In the genomic region with DNA sequence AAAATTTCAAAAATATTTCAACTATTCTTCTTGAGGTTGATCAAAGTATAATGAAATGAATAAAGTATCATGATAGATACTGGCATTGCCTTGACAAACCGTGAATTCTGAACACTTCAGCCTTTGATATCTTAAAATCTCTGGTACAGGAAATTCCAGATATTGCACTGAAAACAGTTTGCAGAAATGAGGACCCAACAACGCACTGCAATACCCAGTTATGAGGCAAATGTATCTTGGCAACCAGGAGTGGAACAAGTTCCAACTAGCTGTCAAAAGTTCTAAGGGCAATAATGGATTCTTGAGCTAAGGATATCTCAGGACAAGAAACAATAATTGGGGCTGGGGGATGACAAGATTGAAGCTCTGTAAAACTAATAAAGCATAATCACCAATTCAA, we compare ENCODE assay signal across 25 cellular contexts. TPM values are rescaled to one million over a fixed set of nuclear protein-coding genes. Genes with fewer than 3 reads are reported as not detected.
DNase-seq lines count a peak whose midpoint lies in the region; ATAC-seq and TF ChIP-seq lines count a peak whose summit lies in the region.
"Had no signal": no experiment of that assay in that cellular context is flagged by ENCODE, and none has a peak within 500 bp of the region (broad histone marks: within the 10 kb centered on the region; RNA-seq: fewer than 3 reads in every experiment).

No MANE protein-coding gene starts in this region.

- POLR2A ChIA-PET in WTC11 (lab: Charles Lee) = no interaction called here

- H3K4me3 Mint-ChIP-seq in HFFc6 = no peak overlapping the region
- H3K4me3 Mint-ChIP-seq in WTC11 = no peak overlapping the region
- H3K4me3 Mint-ChIP-seq in endothelial cell (ENCODE audit: unreplicated experiment) = no peak overlapping the region
- H3K4me3 Mint-ChIP-seq: activated CD4-positive, alpha-beta memory T cell treated with anti-CD3 and anti-CD28 coated beads for 36 hours; activated naive CD8-positive, alpha-beta T cell treated with anti-CD3 and anti-CD28 coated beads for 36 hours; type B pancreatic cell had no signal

- H3K36me3 Mint-ChIP-seq in HFFc6 (ENCODE audit: low read depth) (peaks cover 61% of the 10 kb centered on the region), WTC11 (peaks cover 75% of the 10 kb centered on the region), endothelial cell (ENCODE audit: low read depth, unreplicated experiment) (peaks cover 17% of the 10 kb centered on the region)

- H3K27me3 Mint-ChIP-seq in HFFc6 (ENCODE audit: insufficient read depth) (no peaks in the 10 kb centered on the region), WTC11 (ENCODE audit: low read depth) (no peaks in the 10 kb centered on the region), endothelial cell (ENCODE audit: unreplicated experiment) (no peaks in the 10 kb centered on the region)
- H3K27me3 Mint-ChIP-seq: activated CD4-positive, alpha-beta memory T cell treated with anti-CD3 and anti-CD28 coated beads for 36 hours; activated naive CD8-positive, alpha-beta T cell treated with anti-CD3 and anti-CD28 coated beads for 36 hours; type B pancreatic cell had no signal

- H3K4me1 Mint-ChIP-seq in HFFc6 (ENCODE audit: low read depth) (peaks cover 16% of the 10 kb centered on the region), WTC11 (peaks cover 5% of the 10 kb centered on the region), endothelial cell (ENCODE audit: unreplicated experiment) (no peaks in the 10 kb centered on the region)

- H3K27ac Mint-ChIP-seq in HFFc6 (peak overlapping the region; percentile 20; the same call in 1 of the 2 replicates), WTC11 (peak overlapping the region; percentile 18), endothelial cell (ENCODE audit: unreplicated experiment) (peak overlapping the region; percentile 12)
- H3K27ac Mint-ChIP-seq: activated CD4-positive, alpha-beta memory T cell treated with anti-CD3 and anti-CD28 coated beads for 36 hours; activated naive CD8-positive, alpha-beta T cell treated with anti-CD3 and anti-CD28 coated beads for 36 hours; type B pancreatic cell had no signal

- no peak for TF ChIP-seq CTCF in HFFc6 (IDR thresholded peaks at IDR 0.05)
- TF ChIP-seq CTCF in WTC11 (IDR thresholded peaks at IDR 0.05) = no peak
- TF ChIP-seq CTCF in endothelial cell (IDR thresholded peaks at IDR 0.05; ENCODE audit: unreplicated experiment) = no peak

- H3K9me3 Mint-ChIP-seq in HFFc6 (no peaks in the 10 kb centered on the region), WTC11 (no peaks in the 10 kb centered on the region), endothelial cell (ENCODE audit: unreplicated experiment) (no peaks in the 10 kb centered on the region)
- H3K9me3 Mint-ChIP-seq: activated CD4-positive, alpha-beta memory T cell treated with anti-CD3 and anti-CD28 coated beads for 36 hours; activated naive CD8-positive, alpha-beta T cell treated with anti-CD3 and anti-CD28 coated beads for 36 hours had no signal

- DNase-seq in HFFc6 (peak; percentile 10), WTC11 (ENCODE audit: low spot score) (no peak), endothelial cell (ENCODE audit: low spot score) (no peak), lung microvascular endothelial cell (ENCODE audit: low read depth in 2 of 2) (peak; percentile 62 to 75), GM03348 (ENCODE audit: low spot score) (no peak)
- DNase-seq: activated CD4-positive, alpha-beta memory T cell treated with anti-CD3 and anti-CD28 coated beads for 36 hours; activated naive CD8-positive, alpha-beta T cell treated with anti-CD3 and anti-CD28 coated beads for 36 hours; Caco-2; DMS79 treated with DMSO at 0.1 percent for 48 hours; erythroblast; gastrocnemius medialis; mesendoderm; NCI-H1048; NCI-H1694; NCI-H2171 treated with DMSO at 0.1 percent for 48 hours; NCI-H526; PC-9; posterior cingulate gyrus; right lobe of liver; SIG-M5; stimulated activated CD4-positive, alpha-beta T cell treated with anti-CD3 and anti-CD28 coated beads, Interleukin-4, amount 100 ng/mL, for 1 hour had no signal

- ATAC-seq in WTC11 (no peak), HG02870 (IDR thresholded peaks at IDR 0.05; ENCODE audit: unreplicated experiment) (no peak), GM19023 (IDR thresholded peaks at IDR 0.05; ENCODE audit: unreplicated experiment) (no peak)
- ATAC-seq: activated CD4-positive, CD25-positive, alpha-beta regulatory T cell treated with anti-CD3 and anti-CD28 coated beads, Interleukin-2, amount 50 U/mL, for 24 hours; gastrocnemius medialis; right lobe of liver had no signal

- CTCF ChIA-PET in WTC11 (lab: Charles Lee) = no interaction called here

TF ChIP-seq in WTC11, 78 proteins besides CTCF, POLR2A, EP300 and RAD21 (continues in another document):
- TF ChIP-seq, protein P1, sequence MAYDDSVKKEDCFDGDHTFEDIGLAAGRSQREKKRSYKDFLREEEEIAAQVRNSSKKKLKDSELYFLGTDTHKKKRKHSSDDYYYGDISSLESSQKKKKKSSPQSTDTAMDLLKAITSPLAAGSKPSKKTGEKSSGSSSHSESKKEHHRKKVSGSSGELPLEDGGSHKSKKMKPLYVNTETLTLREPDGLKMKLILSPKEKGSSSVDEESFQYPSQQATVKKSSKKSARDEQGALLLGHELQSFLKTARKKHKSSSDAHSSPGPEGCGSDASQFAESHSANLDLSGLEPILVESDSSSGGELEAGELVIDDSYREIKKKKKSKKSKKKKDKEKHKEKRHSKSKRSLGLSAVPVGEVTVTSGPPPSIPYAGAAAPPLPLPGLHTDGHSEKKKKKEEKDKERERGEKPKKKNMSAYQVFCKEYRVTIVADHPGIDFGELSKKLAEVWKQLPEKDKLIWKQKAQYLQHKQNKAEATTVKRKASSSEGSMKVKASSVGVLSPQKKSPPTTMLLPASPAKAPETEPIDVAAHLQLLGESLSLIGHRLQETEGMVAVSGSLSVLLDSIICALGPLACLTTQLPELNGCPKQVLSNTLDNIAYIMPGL (CRISPR knock-in tag; IDR thresholded peaks at IDR 0.05) = no peak
- no peak for TF ChIP-seq FOXJ3 (CRISPR knock-in tag; IDR thresholded peaks at IDR 0.05; ENCODE audit: borderline replicate concordance)
- TF ChIP-seq, protein P2, sequence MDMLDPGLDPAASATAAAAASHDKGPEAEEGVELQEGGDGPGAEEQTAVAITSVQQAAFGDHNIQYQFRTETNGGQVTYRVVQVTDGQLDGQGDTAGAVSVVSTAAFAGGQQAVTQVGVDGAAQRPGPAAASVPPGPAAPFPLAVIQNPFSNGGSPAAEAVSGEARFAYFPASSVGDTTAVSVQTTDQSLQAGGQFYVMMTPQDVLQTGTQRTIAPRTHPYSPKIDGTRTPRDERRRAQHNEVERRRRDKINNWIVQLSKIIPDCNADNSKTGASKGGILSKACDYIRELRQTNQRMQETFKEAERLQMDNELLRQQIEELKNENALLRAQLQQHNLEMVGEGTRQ (CRISPR knock-in tag; IDR thresholded peaks at IDR 0.05) = no peak
- TF ChIP-seq RELA (CRISPR knock-in tag; IDR thresholded peaks at IDR 0.05; ENCODE audit: borderline replicate concordance) = no peak
- TF ChIP-seq TEAD1 (CRISPR knock-in tag; IDR thresholded peaks at IDR 0.05) = no peak
- TF ChIP-seq, protein P3, sequence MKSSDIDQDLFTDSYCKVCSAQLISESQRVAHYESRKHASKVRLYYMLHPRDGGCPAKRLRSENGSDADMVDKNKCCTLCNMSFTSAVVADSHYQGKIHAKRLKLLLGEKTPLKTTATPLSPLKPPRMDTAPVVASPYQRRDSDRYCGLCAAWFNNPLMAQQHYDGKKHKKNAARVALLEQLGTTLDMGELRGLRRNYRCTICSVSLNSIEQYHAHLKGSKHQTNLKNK (CRISPR knock-in tag; IDR thresholded peaks at IDR 0.05) = no peak
- TF ChIP-seq ZNF423 (CRISPR knock-in tag; IDR thresholded peaks at IDR 0.05) = no peak
- TF ChIP-seq, protein P4, sequence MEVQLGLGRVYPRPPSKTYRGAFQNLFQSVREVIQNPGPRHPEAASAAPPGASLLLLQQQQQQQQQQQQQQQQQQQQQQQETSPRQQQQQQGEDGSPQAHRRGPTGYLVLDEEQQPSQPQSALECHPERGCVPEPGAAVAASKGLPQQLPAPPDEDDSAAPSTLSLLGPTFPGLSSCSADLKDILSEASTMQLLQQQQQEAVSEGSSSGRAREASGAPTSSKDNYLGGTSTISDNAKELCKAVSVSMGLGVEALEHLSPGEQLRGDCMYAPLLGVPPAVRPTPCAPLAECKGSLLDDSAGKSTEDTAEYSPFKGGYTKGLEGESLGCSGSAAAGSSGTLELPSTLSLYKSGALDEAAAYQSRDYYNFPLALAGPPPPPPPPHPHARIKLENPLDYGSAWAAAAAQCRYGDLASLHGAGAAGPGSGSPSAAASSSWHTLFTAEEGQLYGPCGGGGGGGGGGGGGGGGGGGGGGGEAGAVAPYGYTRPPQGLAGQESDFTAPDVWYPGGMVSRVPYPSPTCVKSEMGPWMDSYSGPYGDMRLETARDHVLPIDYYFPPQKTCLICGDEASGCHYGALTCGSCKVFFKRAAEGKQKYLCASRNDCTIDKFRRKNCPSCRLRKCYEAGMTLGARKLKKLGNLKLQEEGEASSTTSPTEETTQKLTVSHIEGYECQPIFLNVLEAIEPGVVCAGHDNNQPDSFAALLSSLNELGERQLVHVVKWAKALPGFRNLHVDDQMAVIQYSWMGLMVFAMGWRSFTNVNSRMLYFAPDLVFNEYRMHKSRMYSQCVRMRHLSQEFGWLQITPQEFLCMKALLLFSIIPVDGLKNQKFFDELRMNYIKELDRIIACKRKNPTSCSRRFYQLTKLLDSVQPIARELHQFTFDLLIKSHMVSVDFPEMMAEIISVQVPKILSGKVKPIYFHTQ (CRISPR knock-in tag; IDR thresholded peaks at IDR 0.05) = no peak
- no peak for TF ChIP-seq HMGA2 (CRISPR knock-in tag; IDR thresholded peaks at IDR 0.05)
- TF ChIP-seq NFE2L1 (CRISPR knock-in tag; IDR thresholded peaks at IDR 0.05) = no peak
- TF ChIP-seq, protein P5, sequence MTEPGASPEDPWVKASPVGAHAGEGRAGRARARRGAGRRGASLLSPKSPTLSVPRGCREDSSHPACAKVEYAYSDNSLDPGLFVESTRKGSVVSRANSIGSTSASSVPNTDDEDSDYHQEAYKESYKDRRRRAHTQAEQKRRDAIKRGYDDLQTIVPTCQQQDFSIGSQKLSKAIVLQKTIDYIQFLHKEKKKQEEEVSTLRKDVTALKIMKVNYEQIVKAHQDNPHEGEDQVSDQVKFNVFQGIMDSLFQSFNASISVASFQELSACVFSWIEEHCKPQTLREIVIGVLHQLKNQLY (CRISPR knock-in tag; IDR thresholded peaks at IDR 0.05) = no peak
- no peak for TF ChIP-seq NR3C1 (CRISPR knock-in tag; conservative IDR thresholded peaks at IDR 0.05; ENCODE audit: low read depth)
- no peak for TF ChIP-seq ZNF121 (CRISPR knock-in tag; IDR thresholded peaks at IDR 0.05)
- no peak for TF ChIP-seq ZNF416 (CRISPR knock-in tag; IDR thresholded peaks at IDR 0.05)
- TF ChIP-seq ZNF232 (CRISPR knock-in tag; IDR thresholded peaks at IDR 0.05) = no peak

RNA-seq across cellular contexts. Expression of a gene that starts 38.2 kb away (rescaled TPM):
- total RNA-seq in HFFc6 (2021; fragmentation: NEBNext Ultra II Directional; extraction: Animal tissue kit (Norgen Biotek cat#: 25700)) = 100 to 1,000 TPM; 117 to 147 (median 127) TPM
- total RNA-seq in WTC11 (2021) (146 to 174 TPM (median 155 TPM) in 3 replicates), endothelial cell (ENCODE audit: unreplicated experiment) (78.9 TPM), lung microvascular endothelial cell (109 and 123 TPM in 2 replicates)

Comparison
In these comparisons a context has a peak if more than half of its experiments do, and no peak if none do; other contexts are left out.
1. DNase-seq: peak in HFFc6 (single experiment) and lung microvascular endothelial cell (2 of 2); none in WTC11 (single experiment), endothelial cell (single experiment) and GM03348 (single experiment).
2. Peak in every context shown above with its lines, with median percentiles within 50 percentile points of each other: H3K27ac Mint-ChIP-seq.